In genomic region chr6:118892248-118893094, GRCh38 we compare ENCODE assay signal across 8 cellular contexts. TPM values are rescaled to one million over a fixed set of nuclear protein-coding genes. Genes with fewer than 3 reads are reported as not detected.
DNase-seq lines count a peak whose midpoint lies in the region; ATAC-seq and TF ChIP-seq lines count a peak whose summit lies in the region.

No MANE protein-coding gene starts in this region.

- H3K9me3 ChIP-seq in PC-9 (ENCODE audit: insufficient read depth, low read depth) (no peaks in the 10 kb centered on the region), endocrine pancreas (ENCODE audit: control insufficient read depth, low read length) (no peaks in the 10 kb centered on the region), neural progenitor cell (ENCODE audit: low read depth) (no peaks in the 10 kb centered on the region)

- H3K36me3 Mint-ChIP-seq in neural progenitor cell = peaks cover 11% of the 10 kb centered on the region

- peak overlapping the region; percentile 100 for H3K4me3 Mint-ChIP-seq in neural progenitor cell

- CTCF ChIA-PET in PC-9 (lab: Charles Lee) = no interaction called here

- peaks cover 34% of the 10 kb centered on the region for H3K4me1 Mint-ChIP-seq in neural progenitor cell

- no peaks in the 10 kb centered on the region for H4K20me1 ChIP-seq in PC-9 (ENCODE audit: insufficient read depth)
- peaks cover 9% of the 10 kb centered on the region for H4K20me1 ChIP-seq in neural progenitor cell (ENCODE audit: low read depth)

- H3K9ac ChIP-seq in endocrine pancreas (ENCODE audit: control insufficient read depth, insufficient read depth, low read length) = peak overlapping the region; percentile 83
- no peak overlapping the region for H3K9ac ChIP-seq in neural progenitor cell

- DNase-seq in PC-9 (no peak), neural progenitor cell (ENCODE audit: low spot score) (no peak), NOMO-1 treated with DMSO at 0.1 percent for 48 hours (lab: John Stamatoyannopoulos, UW; ENCODE audit: unreplicated experiment) (no peak)
- DNase-seq in stimulated activated naive CD4-positive, alpha-beta T cell treated with Interleukin-2 at 50 U/mL for 16 hours (lab: John Stamatoyannopoulos, UW) = no peak

- POLR2A ChIA-PET in PC-9 (lab: Charles Lee; ENCODE audit: unreplicated experiment) = no interaction called here

- BruUV-seq in PC-9 (replicated peaks; lab: Mats Ljungman, UMichigan) = no TSS peak

- no peak for ATAC-seq in GM21515 (IDR thresholded peaks at IDR 0.05; ENCODE audit: unreplicated experiment)
- ATAC-seq in HG02840 (IDR thresholded peaks at IDR 0.05; ENCODE audit: low FRiP score, unreplicated experiment) = no peak

- peak overlapping the region; percentile 65 for H3K27ac ChIP-seq in PC-9
- no peak overlapping the region for H3K27ac ChIP-seq in neural progenitor cell

- H3K9me2 ChIP-seq in PC-9 (ENCODE audit: insufficient read depth) = no peaks in the 10 kb centered on the region

- H3K27ac Mint-ChIP-seq in neural progenitor cell = peak overlapping the region; percentile 96

- H3K4me1 ChIP-seq in PC-9 (replicated peaks; ENCODE audit: insufficient read depth) = peaks cover 33% of the 10 kb centered on the region
- peaks cover 24% of the 10 kb centered on the region for H3K4me1 ChIP-seq in endocrine pancreas (ENCODE audit: control insufficient read depth, insufficient read depth, low read length)
- peaks cover 33% of the 10 kb centered on the region for H3K4me1 ChIP-seq in neural progenitor cell

- H3K36me3 ChIP-seq in PC-9 (ENCODE audit: low read depth) = 0 out of 2 replicates have a peak, but pooled peaks cover under 1% of the 10 kb centered on the region
- H3K36me3 ChIP-seq in endocrine pancreas (ENCODE audit: control insufficient read depth, insufficient read depth, low read length) = no peaks in the 10 kb centered on the region
- no peaks in the 10 kb centered on the region for H3K36me3 ChIP-seq in neural progenitor cell

- peaks cover 2% of the 10 kb centered on the region for H3K27me3 Mint-ChIP-seq in neural progenitor cell (ENCODE audit: insufficient read depth, low read depth)

- H3K4me3 ChIP-seq in GM08714 (ENCODE audit: low read length) (peak overlapping the region; percentile 87; the same call in 1 of the 2 replicates), PC-9 (peak overlapping the region; percentile 68), endocrine pancreas (ENCODE audit: control insufficient read depth, insufficient read depth, low read length) (peak overlapping the region; percentile 99), neural progenitor cell (peak overlapping the region; percentile 97)

- H3K9me3 Mint-ChIP-seq in neural progenitor cell = peaks cover 3% of the 10 kb centered on the region

- H3K27me3 ChIP-seq in PC-9 (ENCODE audit: insufficient read depth, low read depth) (no peaks in the 10 kb centered on the region), endocrine pancreas (ENCODE audit: control insufficient read depth, insufficient read depth, low read length) (no peaks in the 10 kb centered on the region), neural progenitor cell (no peaks in the 10 kb centered on the region)

- H3K4me2 ChIP-seq in PC-9 (peak overlapping the region; percentile 96), neural progenitor cell (peak overlapping the region; percentile 91)

- intact Hi-C loops in PC-9 (cut with micrococcal nuclease; ENCODE audit: unreplicated experiment) = loop anchor here (5.0 to 10.0 kb wide), 3 partner anchors 220 to 328 kb away; partner anchors contain the start of gene CEP85L

- no peak for TF ChIP-seq CTCF in PC-9 (conservative IDR thresholded peaks at IDR 0.05)
- no peak for TF ChIP-seq CTCF in neural progenitor cell (IDR thresholded peaks at IDR 0.05)

- H3F3A ChIP-seq in PC-9 (ENCODE audit: insufficient read depth, low read depth) = peaks cover 18% of the 10 kb centered on the region
- H3F3A ChIP-seq in neural progenitor cell (ENCODE audit: low read depth) = peaks cover 9% of the 10 kb centered on the region

- H2AFZ ChIP-seq in PC-9 = peak overlapping the region; percentile 87
- H2AFZ ChIP-seq in neural progenitor cell (replicated peaks) = no peak overlapping the region

- H3K79me2 ChIP-seq in PC-9 (ENCODE audit: low read depth) (peaks cover 84% of the 10 kb centered on the region), neural progenitor cell (ENCODE audit: low read depth) (peaks cover 60% of the 10 kb centered on the region)

RNA-seq across cellular contexts. Expression of gene ASF1A, which starts 1.5 kb away (rescaled TPM):
- total RNA-seq in PC-9 (2021) (25.7 and 39.5 TPM in 2 replicates), neural progenitor cell (ENCODE audit: low replicate concordance) (33.4 and 54.8 TPM in 2 replicates)

RNA-seq across cellular contexts. Expression of gene MCM9, which starts 42.5 kb away (rescaled TPM):
- total RNA-seq in PC-9 (2021) (14.4 and 18.1 TPM in 2 replicates), neural progenitor cell (ENCODE audit: low replicate concordance) (17.3 and 29.0 TPM in 2 replicates)
